In genomic region chr1:27405559-27406353, GRCh38 we compare ENCODE assay signal across 9 cellular contexts. TPM values are rescaled to one million over a fixed set of nuclear protein-coding genes. Genes with fewer than 3 reads are reported as not detected.
A peak's percentile ranks its signal among the peaks of the same experiment; 100 is the strongest.
DNase-seq lines count a peak whose midpoint lies in the region; ATAC-seq and TF ChIP-seq lines count a peak whose summit lies in the region.
"Not testable (repeated sequence)": the region's sequence is repeated elsewhere in the genome, so short reads cannot be mapped to it uniquely, and the experiment has no call there.
"Had no signal": no experiment of that assay in that cellular context is flagged by ENCODE, and none has a peak within 500 bp of the region (broad histone marks: within the 10 kb centered on the region; RNA-seq: fewer than 3 reads in every experiment).

No MANE protein-coding gene starts in this region.

- not testable (repeated sequence) for H3K9me3 Mint-ChIP-seq in HFFc6; activated T-cell treated with anti-CD3 and anti-CD28 coated beads, Interleukin-2, amount 50 U/mL, for 24 hours; chondrocyte (ENCODE audit: low read depth); osteocyte (ENCODE audit: unreplicated experiment)

- H3K36me3 Mint-ChIP-seq in HFFc6 (ENCODE audit: low read depth) (peaks cover 14% of the 10 kb centered on the region), chondrocyte (ENCODE audit: low read depth) (peaks cover 14% of the 10 kb centered on the region), osteocyte (ENCODE audit: unreplicated experiment) (peaks cover 23% of the 10 kb centered on the region)
- H3K36me3 Mint-ChIP-seq in activated T-cell treated with anti-CD3 and anti-CD28 coated beads, Interleukin-2, amount 50 U/mL, for 24 hours (ENCODE audit: low read depth), result peaks cover 49% of the 10 kb centered on the region

- H3K4me3 Mint-ChIP-seq in HFFc6; activated T-cell treated with anti-CD3 and anti-CD28 coated beads, Interleukin-2, amount 50 U/mL, for 24 hours; chondrocyte (ENCODE audit: unreplicated experiment); osteocyte (ENCODE audit: unreplicated experiment): not testable (repeated sequence)

- H3K27ac Mint-ChIP-seq in HFFc6, result peak overlapping the region; percentile 21; the same call in 1 of the 2 replicates
- H3K27ac Mint-ChIP-seq in activated T-cell treated with anti-CD3 and anti-CD28 coated beads, Interleukin-2, amount 50 U/mL, for 24 hours, result peak overlapping the region; percentile 65
- H3K27ac Mint-ChIP-seq in chondrocyte (ENCODE audit: unreplicated experiment), result peak overlapping the region; percentile 90
- H3K27ac Mint-ChIP-seq in osteocyte (ENCODE audit: unreplicated experiment), result peak overlapping the region; percentile 88

- TF ChIP-seq POLR2A in heart left ventricle (IDR thresholded peaks at IDR 0.05); stomach (IDR thresholded peaks at IDR 0.05): not testable (repeated sequence)

- 50 to 69% (median 54%) methylated on average over 9 to 17 of the region's 18 CpGs for WGBS in heart left ventricle, 4 donors
- WGBS in stomach, 5 donors, result 57 to 86% (median 77%) methylated on average over 10 to 17 of the region's 18 CpGs

- H3K36me3 ChIP-seq in heart left ventricle (peaks cover 0 to 48% (median 42%) of the 10 kb centered on the region in 9 donors), lower lobe of right lung (peaks cover 57% of the 10 kb centered on the region), stomach (peaks cover 46 to 64% (median 56%) of the 10 kb centered on the region in 4 donors)

- H3K4me1 ChIP-seq in heart left ventricle (peaks cover 27 to 68% (median 60%) of the 10 kb centered on the region in 12 donors), lower lobe of right lung (peaks cover 54% of the 10 kb centered on the region), stomach (peaks cover 28 to 69% (median 54%) of the 10 kb centered on the region in 4 donors)

- not testable (repeated sequence) for H3K27me3 Mint-ChIP-seq in HFFc6 (ENCODE audit: insufficient read depth); activated T-cell treated with anti-CD3 and anti-CD28 coated beads, Interleukin-2, amount 50 U/mL, for 24 hours; chondrocyte (ENCODE audit: low read depth); osteocyte (ENCODE audit: unreplicated experiment)

- not testable (repeated sequence) for H3K9me3 ChIP-seq in heart left ventricle, lower lobe of right lung, stomach

- peak overlapping the region; percentile 76 to 87 (median 85) for H3K27ac ChIP-seq in heart left ventricle
- H3K27ac ChIP-seq in lower lobe of right lung, result peak overlapping the region; percentile 58
- peak overlapping the region; percentile 3 to 83 (median 76) for H3K27ac ChIP-seq in stomach

- not testable (repeated sequence) for TF ChIP-seq CTCF in HFFc6 (IDR thresholded peaks at IDR 0.05); chondrocyte (IDR thresholded peaks at IDR 0.05); lower lobe of right lung (IDR thresholded peaks at IDR 0.05); stomach (IDR thresholded peaks at IDR 0.05)
- TF ChIP-seq CTCF in heart left ventricle (IDR thresholded peaks at IDR 0.05), result peak in 6 of 12 donors; percentile 23 to 38 (median 26)
- peak; percentile 10 for TF ChIP-seq CTCF in osteocyte (IDR thresholded peaks at IDR 0.05)

- H3K4me3 ChIP-seq in heart left ventricle, lower lobe of right lung, stomach: not testable (repeated sequence)

- not testable (repeated sequence) for H3K27me3 ChIP-seq in heart left ventricle; lower lobe of right lung (ENCODE audit: low read depth); stomach

- H3K4me1 Mint-ChIP-seq in HFFc6 (ENCODE audit: low read depth) (peaks cover 33% of the 10 kb centered on the region), chondrocyte (ENCODE audit: low read depth) (peaks cover 47% of the 10 kb centered on the region), osteocyte (ENCODE audit: unreplicated experiment) (peaks cover 50% of the 10 kb centered on the region)
- peaks cover 20% of the 10 kb centered on the region for H3K4me1 Mint-ChIP-seq in activated T-cell treated with anti-CD3 and anti-CD28 coated beads, Interleukin-2, amount 50 U/mL, for 24 hours (ENCODE audit: low read depth)

- intact Hi-C loops in heart left ventricle (cut with DNase I), result loop anchor here in 4 of 10 donors (2.0 to 10.0 kb wide), 5 partner anchors 119 to 259 kb away; partner anchors contain the start of gene AHDC1 (in 2 of the 4)
- intact Hi-C loops in lower lobe of right lung (cut with DNase I); stomach (cut with DNase I; ENCODE audit: low total_unique reads): not testable (repeated sequence)

- TF ChIP-seq EP300 in stomach (IDR thresholded peaks at IDR 0.05), result not testable (repeated sequence)

- DNase-seq in HFFc6; activated T-cell treated with anti-CD3 and anti-CD28 coated beads, Interleukin-2, amount 50 U/mL, for 24 hours; chondrocyte (ENCODE audit: low spot score); heart left ventricle; lower lobe of right lung; osteocyte (ENCODE audit: extremely low spot score, unreplicated experiment); stomach: not testable (repeated sequence)

- ATAC-seq in heart left ventricle, result peak in 3 of 4 donors; percentile 5 to 19 (median 14)
- ATAC-seq in lower lobe of right lung, result not testable (repeated sequence)

RNA-seq across cellular contexts. Expression of gene GPR3, which starts 13.3 kb away (rescaled TPM):
- 1 to 10 TPM; 2.3 to 3.3 (median 2.9) TPM for total RNA-seq in HFFc6 (2021; fragmentation: NEBNext Ultra II Directional; extraction: Animal tissue kit (Norgen Biotek cat#: 25700))
- total RNA-seq in chondrocyte, result 0.26 to 0.56 TPM (median 0.32 TPM) in 3 replicates
- total RNA-seq in heart left ventricle, result 1 to 10 TPM in 2 of 9 donors, under 1 TPM in 6, not detected in 1; 0.28 to 2.4 (median 0.53) TPM
- 1 to 10 TPM in 1 of 2 donors, under 1 TPM in 1; 0.11 to 3.7 TPM for polyA plus RNA-seq in heart left ventricle
- 0.18 TPM for total RNA-seq in lower lobe of right lung
- total RNA-seq in osteocyte, result 0.50 and 0.56 TPM in 2 replicates
- total RNA-seq in stomach, result under 1 TPM in 2 of 5 donors, not detected in 3; 0.18 to 0.43 TPM
- under 1 TPM in 2 of 3 donors, not detected in 1; 0.25 to 0.30 TPM for polyA plus RNA-seq in stomach
- total RNA-seq: occipital lobe had no signal

RNA-seq across cellular contexts. Expression of gene CD164L2, which starts 22.6 kb away (rescaled TPM):
- total RNA-seq in HFFc6 (2021; fragmentation: NEBNext Ultra II Directional; extraction: Animal tissue kit (Norgen Biotek cat#: 25700)), result not detected
- total RNA-seq in chondrocyte (not detected in 3 replicates), heart left ventricle (not detected), lower lobe of right lung (6.8 TPM), osteocyte (not detected in 2 replicates), stomach (not detected)
- polyA plus RNA-seq in heart left ventricle (not detected), stomach (1 to 10 TPM in 2 of 3 donors, not detected in 1; 1.5 to 8.7 TPM)
- total RNA-seq: occipital lobe had no signal

RNA-seq across cellular contexts. Expression of gene FCN3, which starts 31.1 kb away (rescaled TPM):
- not detected for total RNA-seq in HFFc6 (2021; fragmentation: NEBNext Ultra II Directional; extraction: Animal tissue kit (Norgen Biotek cat#: 25700))
- total RNA-seq in chondrocyte, result not detected in 3 replicates
- 100 to 1,000 TPM in 1 of 9 donors, 10 to 100 TPM in 5, 1 to 10 TPM in 3; 2.4 to 112 (median 31.9) TPM for total RNA-seq in heart left ventricle
- polyA plus RNA-seq in heart left ventricle, result 100 to 1,000 TPM in 1 of 2 donors, 10 to 100 TPM in 1; 60.8 to 141 TPM
- 1,125 TPM for total RNA-seq in lower lobe of right lung
- total RNA-seq in osteocyte, result not detected in 2 replicates
- 10 to 100 TPM in 1 of 5 donors, 1 to 10 TPM in 1, under 1 TPM in 1, not detected in 2; 0.55 to 15.2 (median 2.8) TPM for total RNA-seq in stomach
- polyA plus RNA-seq in stomach, result 10 to 100 TPM in 1 of 3 donors, 1 to 10 TPM in 2; 4.1 to 10.8 (median 5.0) TPM
- total RNA-seq: foreskin keratinocyte, occipital lobe had no signal

RNA-seq across cellular contexts. Expression of gene MAP3K6, which starts 39.0 kb away (rescaled TPM):
- total RNA-seq in HFFc6 (2021; fragmentation: NEBNext Ultra II Directional; extraction: Animal tissue kit (Norgen Biotek cat#: 25700)), result 10 to 100 TPM; 22.6 to 30.8 (median 27.7) TPM
- total RNA-seq in chondrocyte (42.0 to 54.0 TPM (median 50.3 TPM) in 3 replicates), heart left ventricle (10 to 100 TPM; 21.1 to 77.0 (median 36.5) TPM), lower lobe of right lung (117 TPM), osteocyte (43.0 and 48.2 TPM in 2 replicates), stomach (10 to 100 TPM; 11.6 to 38.5 (median 25.8) TPM)
- polyA plus RNA-seq in heart left ventricle (10 to 100 TPM; 48.6 to 64.3 TPM), stomach (100 to 1,000 TPM in 1 of 3 donors, 10 to 100 TPM in 2; 43.4 to 110 (median 48.0) TPM)

Comparison
In these comparisons a context has a peak if more than half of its experiments do, and no peak if none do; other contexts are left out.
1. H3K27ac Mint-ChIP-seq: peak in every context shown above with its lines; median percentile 90 in chondrocyte; 88 in osteocyte; 65 in activated T-cell treated with anti-CD3 and anti-CD28 coated beads, Interleukin-2, amount 50 U/mL, for 24 hours; 21 in HFFc6.